16 cellular contexts compared by ENCODE assay signal in genomic region chr4:112560084-112560483, GRCh38. TPM values are rescaled to one million over a fixed set of nuclear protein-coding genes. Genes with fewer than 3 reads are reported as not detected.
DNase-seq lines count a peak whose midpoint lies in the region; ATAC-seq and TF ChIP-seq lines count a peak whose summit lies in the region.
"Had no signal": no experiment of that assay in that cellular context is flagged by ENCODE, and none has a peak within 500 bp of the region (broad histone marks: within the 10 kb centered on the region; RNA-seq: fewer than 3 reads in every experiment).

No MANE protein-coding gene starts in this region.

- no peaks in the 10 kb centered on the region for H3K27me3 Mint-ChIP-seq in naive B cell
- no peaks in the 10 kb centered on the region for H3K27me3 Mint-ChIP-seq in HFFc6 (ENCODE audit: insufficient read depth)
- H3K27me3 Mint-ChIP-seq: activated CD4-positive, alpha-beta memory T cell treated with anti-CD3 and anti-CD28 coated beads for 36 hours had no signal

- peaks cover 0 to 4% of the 10 kb centered on the region in 2 donors for H3K36me3 Mint-ChIP-seq in naive B cell
- H3K36me3 Mint-ChIP-seq in HFFc6 (ENCODE audit: low read depth): no peaks in the 10 kb centered on the region; the same call in 1 of the 2 replicates

- H3K9me3 Mint-ChIP-seq in naive B cell: no peaks in the 10 kb centered on the region
- no peaks in the 10 kb centered on the region for H3K9me3 Mint-ChIP-seq in HFFc6
- H3K9me3 Mint-ChIP-seq: activated CD4-positive, alpha-beta memory T cell treated with anti-CD3 and anti-CD28 coated beads for 36 hours had no signal

- ATAC-seq in GM18861 (IDR thresholded peaks at IDR 0.05; ENCODE audit: unreplicated experiment) (peak; percentile 49), HG02938 (IDR thresholded peaks at IDR 0.05; ENCODE audit: unreplicated experiment) (peak; percentile 69), naive B cell (ENCODE audit: low read depth in 2 of 2) (peak; percentile 87 to 96)

- H3K27ac Mint-ChIP-seq in naive B cell (peak overlapping the region in 5 of 6 donors; percentile 2 to 88 (median 23)), HFFc6 (no peak overlapping the region)
- H3K27ac Mint-ChIP-seq: activated CD4-positive, alpha-beta memory T cell treated with anti-CD3 and anti-CD28 coated beads for 36 hours had no signal

- no peak overlapping the region for H3K27ac ChIP-seq in substantia nigra (ENCODE audit: low read depth, low read length, poor library complexity, severe bottlenecking)

- TF ChIP-seq CTCF in NB4 (IDR thresholded peaks at IDR 0.05; ENCODE audit: low read depth, low read length): no peak
- TF ChIP-seq CTCF in HFFc6 (IDR thresholded peaks at IDR 0.05): no peak

- DNase-seq in NB4 (ENCODE audit: low read depth) (peak; percentile 7), naive B cell (peak; percentile 31), substantia nigra (lab: John Stamatoyannopoulos, UW) (no peak), HFFc6 (no peak), anterior cingulate cortex (lab: John Stamatoyannopoulos, UW) (no peak)
- DNase-seq in effector CD8-positive, alpha-beta T cell (lab: John Stamatoyannopoulos, UW): no peak
- DNase-seq: activated CD4-positive, alpha-beta memory T cell treated with anti-CD3 and anti-CD28 coated beads for 36 hours; activated effector memory CD4-positive, alpha-beta T cell treated with Interleukin-2 at 50 U/mL for 16 hours; C1 segment of cervical spinal cord; RPMI8226 had no signal

- no peak overlapping the region for H3K4me3 ChIP-seq in NB4 (ENCODE audit: low read depth, low read length)

- H3K4me3 Mint-ChIP-seq in naive B cell (peak overlapping the region in 4 of 8 donors; percentile 4 to 34 (median 5)), HFFc6 (no peak overlapping the region)
- H3K4me3 Mint-ChIP-seq: activated CD4-positive, alpha-beta memory T cell treated with anti-CD3 and anti-CD28 coated beads for 36 hours had no signal

- H3K4me1 Mint-ChIP-seq in naive B cell (peaks cover 9 to 16% (median 11%) of the 10 kb centered on the region in 3 donors), HFFc6 (ENCODE audit: low read depth) (no peaks in the 10 kb centered on the region)

- TF ChIP-seq POLR2A in NB4 (IDR thresholded peaks at IDR 0.05; ENCODE audit: extremely low read depth, insufficient read length): no peak

RNA-seq across cellular contexts. Expression of gene NEUROG2, which starts 44.1 kb away (rescaled TPM):
- polyA plus RNA-seq in naive B cell (ENCODE audit: low read depth in 6 of 6): not detected
- not detected for total RNA-seq in HFFc6 (2021; fragmentation: NEBNext Ultra II Directional; extraction: Animal tissue kit (Norgen Biotek cat#: 25700))
- total RNA-seq: activated CD4-positive, alpha-beta memory T cell treated with anti-CD3 and anti-CD28 coated beads for 36 hours; dermis microvascular lymphatic vessel endothelial cell; lung microvascular endothelial cell; skeletal muscle tissue; T-helper 2 cell treated with Interferon-gamma antibody and Interleukin-4, amounts not matched to agents 100 ng/mL and 5 ng/mL, for 36 hours had no signal

Comparison
In these comparisons a context has a peak if more than half of its experiments do, and no peak if none do; other contexts are left out.
1. DNase-seq: peak in NB4 (single experiment) and naive B cell (single experiment); none in substantia nigra (0 of 49), effector CD8-positive, alpha-beta T cell (single experiment), HFFc6 (single experiment) and anterior cingulate cortex (0 of 58).
2. Peak in every context shown above with its lines, with median percentiles within 50 percentile points of each other: ATAC-seq.